7 cellular contexts compared by ENCODE assay signal in the genomic region with DNA sequence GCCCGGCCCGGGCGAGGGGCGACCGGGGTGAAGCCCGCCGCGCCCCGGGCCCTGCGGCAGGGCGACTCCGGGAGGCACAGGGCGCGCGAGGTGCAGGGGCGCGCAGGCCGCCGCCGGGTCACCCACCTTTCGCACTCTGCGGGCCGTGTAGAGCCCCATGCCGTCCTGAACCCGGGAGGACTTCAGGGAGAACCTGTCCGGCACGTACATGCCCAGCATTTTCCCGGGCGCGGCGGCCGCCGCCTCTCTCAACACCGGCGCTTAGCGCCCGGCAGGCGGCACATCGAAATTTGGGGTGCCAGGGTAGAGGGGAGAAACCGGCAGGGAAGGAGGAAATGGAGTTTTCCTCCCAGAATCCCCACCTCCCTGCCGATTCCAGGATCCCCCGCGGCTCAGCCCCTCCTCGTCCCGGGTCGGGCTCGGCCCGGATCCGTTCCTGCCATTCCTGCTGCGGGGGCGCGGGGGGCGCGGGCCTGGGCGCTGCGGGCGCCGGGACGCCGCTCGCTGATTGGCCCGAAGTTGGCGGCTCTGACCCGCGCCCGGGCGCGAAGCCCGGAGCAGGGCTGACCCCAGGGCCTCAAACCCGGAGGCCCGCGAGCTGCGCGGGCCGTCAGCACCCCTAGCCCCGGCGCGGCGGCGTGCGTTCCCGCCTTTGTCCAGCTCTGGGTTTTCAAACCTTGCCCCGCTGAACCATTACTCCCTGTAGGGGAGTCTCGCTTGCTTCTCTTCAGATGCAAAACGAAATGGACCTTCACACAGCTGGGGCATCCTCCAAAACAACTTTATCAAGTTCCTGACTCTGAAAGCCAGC. TPM values are rescaled to one million over a fixed set of nuclear protein-coding genes. Genes with fewer than 3 reads are reported as not detected.
DNase-seq lines count a peak whose midpoint lies in the region; ATAC-seq and TF ChIP-seq lines count a peak whose summit lies in the region.

Gene PRDM5 (minus strand): TSS at position 337 of the 811 bp plus-strand sequence. CDS start 118 bp downstream, at position 219.

- H2AK5ac ChIP-seq in neuronal stem cell (ENCODE audit: low read depth, low read length) = no peak within 1 kb of the TSS

- H3K9me2 ChIP-seq in PC-3 (replicated peaks; ENCODE audit: low read length) = no peaks in the 10 kb centered on the region

- H3K36me3 ChIP-seq in PC-3 (ENCODE audit: low read depth, low read length) = no peaks in the 10 kb centered on the region
- no peaks in the 10 kb centered on the region for H3K36me3 ChIP-seq in adipocyte (ENCODE audit: control insufficient read depth, insufficient read depth, low read length, severe bottlenecking)
- peaks cover 0 to 3% of the 10 kb centered on the region in 2 donors for H3K36me3 ChIP-seq in neuronal stem cell (replicated peaks in 1 of 2; ENCODE audit: control insufficient read depth in 2 of 2, insufficient read depth in 2 of 2, low read length in 2 of 2)
- H3K36me3 ChIP-seq in uterus = no peaks in the 10 kb centered on the region

- H3K4me2 ChIP-seq in PC-3 (ENCODE audit: low read length) (peak within 1 kb of the TSS; percentile 96), neuronal stem cell (ENCODE audit: insufficient read depth, low read length, poor library complexity, severe bottlenecking) (peak within 1 kb of the TSS; percentile 77)

- H4K20me1 ChIP-seq in PC-3 (ENCODE audit: low read length) = no peaks in the 10 kb centered on the region

- peak in 1 of 2 donors; percentile 26 for TF ChIP-seq POLR2A in uterus (IDR thresholded peaks at IDR 0.05)

- peak within 1 kb of the TSS; percentile 92 for H2BK5ac ChIP-seq in neuronal stem cell (ENCODE audit: low read length)

- peak; percentile 21 for DNase-seq in PC-3
- DNase-seq in adipocyte (ENCODE audit: low read depth) = peak; percentile 67
- DNase-seq in Right ventricle myocardium inferior (ENCODE audit: missing footprints) = peak; percentile 80
- DNase-seq in neuronal stem cell (ENCODE audit: low spot score) = peak; percentile 64
- DNase-seq in uterus = peak; percentile 52 to 71
- no peak for DNase-seq in NCI-H2171 (lab: John Stamatoyannopoulos, UW)

- POLR2A ChIA-PET in PC-3 (lab: Charles Lee; ENCODE audit: unreplicated experiment) = interaction anchor here (0.5 kb wide), 1 partner anchor 611 kb away, joined by 4 read pairs; no protein-coding TSS in a partner anchor

- peak within 1 kb of the TSS; percentile 39 for H3K27ac ChIP-seq in PC-3 (ENCODE audit: low read length)
- H3K27ac ChIP-seq in neuronal stem cell (replicated peaks; ENCODE audit: low read length) = peak within 1 kb of the TSS; percentile 87
- H3K27ac ChIP-seq in uterus = peak within 1 kb of the TSS; percentile 90 to 97

- no peaks in the 10 kb centered on the region for H3K9me3 ChIP-seq in PC-3 (ENCODE audit: low read length)
- H3K9me3 ChIP-seq in adipocyte (ENCODE audit: control insufficient read depth, low read length) = no peaks in the 10 kb centered on the region
- H3K9me3 ChIP-seq in neuronal stem cell (replicated peaks in 1 of 2; ENCODE audit: control insufficient read depth in 2 of 2, insufficient read depth in 1 of 2, low read depth in 1 of 2, low read length in 2 of 2) = no peaks in the 10 kb centered on the region
- H3K9me3 ChIP-seq in uterus = no peaks in the 10 kb centered on the region

- peak within 1 kb of the TSS; percentile 99 for H2AFZ ChIP-seq in PC-3 (ENCODE audit: low read length)
- peak within 1 kb of the TSS; percentile 96 for H2AFZ ChIP-seq in neuronal stem cell (ENCODE audit: low read length)

- no peaks in the 10 kb centered on the region for H3K27me3 ChIP-seq in PC-3 (ENCODE audit: low read length)
- H3K27me3 ChIP-seq in adipocyte (replicated peaks; ENCODE audit: control insufficient read depth, insufficient read depth, low read length) = no peaks in the 10 kb centered on the region
- H3K27me3 ChIP-seq in neuronal stem cell (ENCODE audit: control insufficient read depth in 3 of 3, insufficient read depth in 3 of 3, low read depth in 1 of 3, low read length in 3 of 3) = no peaks in the 10 kb centered on the region
- no peaks in the 10 kb centered on the region for H3K27me3 ChIP-seq in uterus

- H3K14ac ChIP-seq in neuronal stem cell (ENCODE audit: low read length) = peak within 1 kb of the TSS; percentile 39

- no peak for TF ChIP-seq CTCF in PC-3 (conservative IDR thresholded peaks at IDR 0.05; ENCODE audit: low read depth, low read length)
- TF ChIP-seq CTCF in uterus (IDR thresholded peaks at IDR 0.05) = peak in 1 of 4 experiments; percentile 23

- CTCF ChIA-PET in PC-3 (lab: Charles Lee) = no interaction called here

- H3K4ac ChIP-seq in neuronal stem cell (ENCODE audit: low read length) = peak within 1 kb of the TSS; percentile 67

- peak within 1 kb of the TSS; percentile 72 for H2BK120ac ChIP-seq in neuronal stem cell (ENCODE audit: low read depth, low read length)

- no CpG with 5 or more reads among the region's 85 CpGs for WGBS in neuronal stem cell (ENCODE audit: extremely low coverage in 2 of 2, insufficient read length in 2 of 2, insufficient replicate concordance in 1 of 2), 2 donors

- peaks cover 21% of the 10 kb centered on the region for H3K4me1 ChIP-seq in PC-3 (ENCODE audit: insufficient read depth, low read length)
- peaks cover 25% of the 10 kb centered on the region for H3K4me1 ChIP-seq in adipocyte (ENCODE audit: control insufficient read depth, insufficient read depth, low read length)
- H3K4me1 ChIP-seq in neuronal stem cell (ENCODE audit: control insufficient read depth in 2 of 2, insufficient read depth in 1 of 2, low read depth in 1 of 2, low read length in 2 of 2) = peaks cover 6 to 8% of the 10 kb centered on the region in 2 donors
- peaks cover 0 to 4% of the 10 kb centered on the region in 2 donors for H3K4me1 ChIP-seq in uterus

- H2BK15ac ChIP-seq in neuronal stem cell (ENCODE audit: low read length) = peak within 1 kb of the TSS; percentile 96

- BruUV-seq in PC-3 (replicated peaks; lab: Mats Ljungman, UMichigan) = no TSS peak

- no peaks in the 10 kb centered on the region for H3K79me1 ChIP-seq in neuronal stem cell (ENCODE audit: low read depth, low read length)

- H3K79me2 ChIP-seq in PC-3 (ENCODE audit: low read length) = no peaks in the 10 kb centered on the region

- H3F3A ChIP-seq in PC-3 (ENCODE audit: low read length, unreplicated experiment) = no peaks in the 10 kb centered on the region

- H2BK12ac ChIP-seq in neuronal stem cell (ENCODE audit: low read length) = peak within 1 kb of the TSS; percentile 87

- H3K4me3 ChIP-seq in PC-3 (ENCODE audit: low read length) (peak within 1 kb of the TSS; percentile 89), adipocyte (ENCODE audit: low read length) (peak within 1 kb of the TSS; percentile 83), neuronal stem cell (ENCODE audit: low read length in 2 of 2) (peak within 1 kb of the TSS; percentile 84 to 92), uterus (peak within 1 kb of the TSS; percentile 63 to 80)

- peak; percentile 44 for ATAC-seq in GM19351 (IDR thresholded peaks at IDR 0.05; ENCODE audit: unreplicated experiment)
- ATAC-seq in PC-3 = peak; percentile 57
- ATAC-seq in Right ventricle myocardium inferior = peak; percentile 83

- peak within 1 kb of the TSS; percentile 73 for H4K8ac ChIP-seq in neuronal stem cell (ENCODE audit: low read depth, low read length)

- H3K18ac ChIP-seq in neuronal stem cell (ENCODE audit: low read length) = peak within 1 kb of the TSS; percentile 97

- peak within 1 kb of the TSS; percentile 35 for H4K91ac ChIP-seq in neuronal stem cell (ENCODE audit: low read depth, low read length, poor library complexity)

- intact Hi-C loops in PC-3 (cut with micrococcal nuclease) (loop anchor here (5.0 kb wide), 1 partner anchor 130 kb away; no protein-coding TSS in a partner anchor), Right ventricle myocardium inferior (cut with DNase I) (loop anchor here (5.0 kb wide), 2 partner anchors 150 to 200 kb away; partner anchors contain the start of gene NDNF), uterus (cut with DNase I; ENCODE audit: low total_unique reads) (no loop called here)

- peak within 1 kb of the TSS; percentile 45 for H3K23ac ChIP-seq in neuronal stem cell (ENCODE audit: low read depth, low read length, poor library complexity)

- H3K9ac ChIP-seq in PC-3 (ENCODE audit: low read length) (peak within 1 kb of the TSS; percentile 79), adipocyte (ENCODE audit: low read length) (peak within 1 kb of the TSS; percentile 87), neuronal stem cell (ENCODE audit: low read depth, low read length, poor library complexity) (peak within 1 kb of the TSS; percentile 98)

RNA-seq across cellular contexts. Expression of gene PRDM5, which starts in this region (rescaled TPM):
- total RNA-seq in PC-3 (2014; rRNA removed) = 2.4 and 3.9 TPM in 2 replicates
- 7.4 TPM for total RNA-seq in Right ventricle myocardium inferior
- 12.6 TPM for polyA plus RNA-seq in neuronal stem cell (2013, experiment 1 of 2)
- 13.6 TPM for polyA plus RNA-seq in neuronal stem cell (2013, experiment 2 of 2)
- 10 to 100 TPM; 37.6 to 96.6 (median 52.6) TPM for total RNA-seq in uterus

Comparison
In these comparisons a context has a peak if more than half of its experiments do, and no peak if none do; other contexts are left out.
1. H3K27ac ChIP-seq: peak in every context shown above with its lines; median percentile 94 in uterus; 87 in neuronal stem cell; 39 in PC-3.